Comparison of ENCODE assay signal across 15 cellular contexts in genomic region chr12:95150501-95150900, GRCh38.
DNase-seq lines count a peak whose midpoint lies in the region; ATAC-seq and TF ChIP-seq lines count a peak whose summit lies in the region.
"Had no signal": no experiment of that assay in that cellular context is flagged by ENCODE, and none has a peak within 500 bp of the region (broad histone marks: within the 10 kb centered on the region; RNA-seq: fewer than 3 reads in every experiment).

No MANE protein-coding gene starts in this region.

- H3K9me3 Mint-ChIP-seq in neural progenitor cell = no peaks in the 10 kb centered on the region
- H3K9me3 Mint-ChIP-seq: CD4-positive, alpha-beta memory T cell had no signal

- H3K36me3 ChIP-seq in neural progenitor cell = no peaks in the 10 kb centered on the region

- no peaks in the 10 kb centered on the region for H3K27me3 Mint-ChIP-seq in neural progenitor cell (ENCODE audit: insufficient read depth, low read depth)
- H3K27me3 Mint-ChIP-seq: CD4-positive, alpha-beta memory T cell had no signal

- TF ChIP-seq CTCF in foreskin keratinocyte (conservative IDR thresholded peaks at IDR 0.05) = no peak
- no peak for TF ChIP-seq CTCF in neural progenitor cell (IDR thresholded peaks at IDR 0.05)

- H3K27ac ChIP-seq in epithelial cell of prostate (peak overlapping the region; percentile 56), foreskin keratinocyte (peak overlapping the region; percentile 85), neural progenitor cell (peak overlapping the region; percentile 13)
- H3K27ac ChIP-seq: GM23248 had no signal

- H2AFZ ChIP-seq in neural progenitor cell (replicated peaks) = no peak overlapping the region
- H2AFZ ChIP-seq: GM23248 had no signal

- H3K4me3 ChIP-seq in neural progenitor cell = no peak overlapping the region
- H3K4me3 ChIP-seq: GM23248 had no signal

- H3K9me3 ChIP-seq in neural progenitor cell (ENCODE audit: low read depth) = no peaks in the 10 kb centered on the region

- peaks cover 36% of the 10 kb centered on the region for H3K4me1 ChIP-seq in foreskin keratinocyte
- peaks cover 7% of the 10 kb centered on the region for H3K4me1 ChIP-seq in neural progenitor cell

- no peak overlapping the region for H3K4me3 Mint-ChIP-seq in neural progenitor cell
- H3K4me3 Mint-ChIP-seq: CD4-positive, alpha-beta memory T cell had no signal

- peaks cover 16% of the 10 kb centered on the region for H3K36me3 Mint-ChIP-seq in neural progenitor cell
- H3K36me3 Mint-ChIP-seq: CD4-positive, alpha-beta memory T cell had no signal

- no peaks in the 10 kb centered on the region for H3K79me2 ChIP-seq in neural progenitor cell (ENCODE audit: low read depth)

- no peak overlapping the region for H3K4me2 ChIP-seq in neural progenitor cell

- no peaks in the 10 kb centered on the region for H4K20me1 ChIP-seq in neural progenitor cell (ENCODE audit: low read depth)

- peaks cover 15% of the 10 kb centered on the region for H3K4me1 Mint-ChIP-seq in neural progenitor cell
- H3K4me1 Mint-ChIP-seq: CD4-positive, alpha-beta memory T cell had no signal

- H3K27ac Mint-ChIP-seq in neural progenitor cell = no peak overlapping the region
- H3K27ac Mint-ChIP-seq: CD4-positive, alpha-beta memory T cell had no signal

- DNase-seq in epithelial cell of prostate (ENCODE audit: low read depth, low spot score) = no peak
- no peak for DNase-seq in foreskin keratinocyte
- DNase-seq in neural progenitor cell (ENCODE audit: low spot score) = no peak
- no peak for DNase-seq in GDM1 (lab: John Stamatoyannopoulos, UW)
- DNase-seq: C1 segment of cervical spinal cord; Calu3; CD4-positive, alpha-beta memory T cell; COR-L47; DMS53; DMS79 treated with DMSO at 0.1 percent for 48 hours; GM23248; H7; HCEC 1CT had no signal

- no peak for ATAC-seq in foreskin keratinocyte
- no peak for ATAC-seq in GM19397 (IDR thresholded peaks at IDR 0.05; ENCODE audit: unreplicated experiment)
- no peak for ATAC-seq in GM18861 (IDR thresholded peaks at IDR 0.05; ENCODE audit: unreplicated experiment)

- H3K9ac ChIP-seq in neural progenitor cell = no peak overlapping the region
- H3K9ac ChIP-seq: GM23248 had no signal

- H3K27me3 ChIP-seq in foreskin keratinocyte (no peaks in the 10 kb centered on the region), neural progenitor cell (no peaks in the 10 kb centered on the region)

- H3F3A ChIP-seq in neural progenitor cell (ENCODE audit: low read depth) = peaks cover 21% of the 10 kb centered on the region

Comparison
In these comparisons a context has a peak if more than half of its experiments do, and no peak if none do; other contexts are left out.
1. H3K27ac ChIP-seq: peak in every context shown above with its lines; median percentile 85 in foreskin keratinocyte; 56 in epithelial cell of prostate; 13 in neural progenitor cell.